9 cellular contexts compared by ENCODE assay signal in genomic region chr5:131394128-131394527, GRCh38.
A peak's percentile ranks its signal among the peaks of the same experiment; 100 is the strongest.
DNase-seq lines count a peak whose midpoint lies in the region; ATAC-seq, FAIRE-seq and TF ChIP-seq lines count a peak whose summit lies in the region.
"Had no signal": no experiment of that assay in that cellular context is flagged by ENCODE, and none has a peak within 500 bp of the region (broad histone marks: within the 10 kb centered on the region; RNA-seq: fewer than 3 reads in every experiment).

No MANE protein-coding gene starts in this region.

- FAIRE-seq in RCC 7860 (lab: Jason Lieb, UNC): peak; percentile 91
- FAIRE-seq: H1 had no signal

- H3K4me1 ChIP-seq in esophagus squamous epithelium: peaks cover 0 to 22% (median 7%) of the 10 kb centered on the region in 3 donors

- H3K27ac ChIP-seq in temporal lobe (ENCODE audit: low read depth, low read length) (peak overlapping the region; percentile 88), esophagus squamous epithelium (peak overlapping the region in 2 of 4 donors; percentile 9 to 26)

- WGBS in esophagus squamous epithelium, 2 donors: 27 to 30% methylated on average over 4 of the region's 4 CpGs

- DNase-seq in GM12865 (ENCODE audit: low read depth) (peak; percentile 67), RCC 7860 (ENCODE audit: low spot score) (peak; percentile 72), epithelial cell of esophagus (ENCODE audit: low read depth) (peak; percentile 44), esophagus squamous epithelium (lab: John Stamatoyannopoulos, UW) (no peak), putamen (ENCODE audit: low spot score) (no peak), SIG-M5 treated with dmso at 0.1 percent for 504 hours (lab: John Stamatoyannopoulos, UW; ENCODE audit: unreplicated experiment) (no peak)

- no peaks in the 10 kb centered on the region for H3K9me3 ChIP-seq in esophagus squamous epithelium

- peak; percentile 72 for ATAC-seq in GM21528 (IDR thresholded peaks at IDR 0.05; ENCODE audit: low FRiP score, unreplicated experiment)

- intact Hi-C loops in esophagus squamous epithelium (cut with DNase I): no loop called here

- H3K36me3 ChIP-seq in esophagus squamous epithelium: peaks cover 0 to 83% (median 0%) of the 10 kb centered on the region in 3 donors

- no peak for TF ChIP-seq POLR2A in esophagus squamous epithelium (IDR thresholded peaks at IDR 0.05)

- TF ChIP-seq CTCF in GM12865 (IDR thresholded peaks at IDR 0.05; ENCODE audit: insufficient read depth, low read depth, low read length, missing control alignments) (no peak), epithelial cell of esophagus (IDR thresholded peaks at IDR 0.05; ENCODE audit: insufficient read depth, low read depth, low read length, missing control alignments) (no peak), esophagus squamous epithelium (IDR thresholded peaks at IDR 0.05) (no peak)

- no peak overlapping the region; the same call in 1 of the 2 replicates for H3K4me3 ChIP-seq in GM12865 (ENCODE audit: low read depth, low read length)
- H3K4me3 ChIP-seq in epithelial cell of esophagus (ENCODE audit: low read length): no peak overlapping the region
- H3K4me3 ChIP-seq in esophagus squamous epithelium: no peak overlapping the region

- no peaks in the 10 kb centered on the region for H3K27me3 ChIP-seq in esophagus squamous epithelium

Comparison
In these comparisons a context has a peak if more than half of its experiments do, and no peak if none do; other contexts are left out.
1. DNase-seq: peak in GM12865 (single experiment), RCC 7860 (single experiment) and epithelial cell of esophagus (single experiment); none in esophagus squamous epithelium (single experiment), putamen (single experiment) and SIG-M5 treated with dmso at 0.1 percent for 504 hours (single experiment).